Comparison of ENCODE assay signal across 10 cellular contexts in the genomic region with DNA sequence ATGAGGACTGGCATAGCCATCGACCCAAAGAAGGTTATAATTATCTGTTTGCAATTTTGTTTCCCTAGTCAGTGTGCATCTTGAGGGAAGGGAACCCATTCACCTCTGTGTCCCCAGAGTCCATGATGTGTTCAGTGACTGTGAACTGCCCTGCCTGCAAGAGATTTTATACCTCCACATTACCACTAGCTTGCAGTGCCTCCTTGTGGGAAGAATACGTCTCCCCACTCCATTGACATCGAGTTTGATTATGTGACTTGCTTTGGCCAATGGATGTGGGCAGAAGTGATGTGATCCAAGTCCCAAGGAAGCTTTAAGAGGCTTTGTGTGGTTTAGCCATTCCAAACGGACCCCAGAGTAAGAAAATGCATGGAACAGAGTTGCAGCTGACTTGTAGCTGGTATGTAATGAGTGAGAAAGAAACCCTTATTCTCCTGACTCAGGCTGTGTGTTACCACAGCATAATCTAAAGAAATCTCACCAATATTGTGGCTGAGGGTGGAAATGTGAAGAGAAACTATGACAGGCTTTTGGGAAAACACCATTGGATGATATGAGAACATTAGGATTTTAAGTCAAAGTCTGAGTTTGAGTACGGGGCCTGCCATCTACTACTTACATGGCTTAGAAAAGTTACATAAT. TPM values are rescaled to one million over a fixed set of nuclear protein-coding genes. Genes with fewer than 3 reads are reported as not detected.
DNase-seq lines count a peak whose midpoint lies in the region; ATAC-seq and TF ChIP-seq lines count a peak whose summit lies in the region.
"Had no signal": no experiment of that assay in that cellular context is flagged by ENCODE, and none has a peak within 500 bp of the region (broad histone marks: within the 10 kb centered on the region; RNA-seq: fewer than 3 reads in every experiment).

No MANE protein-coding gene starts in this region.

- H3F3A ChIP-seq in OCI-LY1 (ENCODE audit: insufficient read depth, low read length) = no peaks in the 10 kb centered on the region

- ATAC-seq in HG02588 (IDR thresholded peaks at IDR 0.05; ENCODE audit: unreplicated experiment) = no peak
- ATAC-seq in GM19395 (IDR thresholded peaks at IDR 0.05; ENCODE audit: unreplicated experiment) = no peak
- ATAC-seq: psoas muscle had no signal

- no peak overlapping the region for H3K4me3 ChIP-seq in OCI-LY1 (ENCODE audit: low read depth, low read length, poor library complexity, severe bottlenecking)
- H3K4me3 ChIP-seq: psoas muscle had no signal

- H3K27me3 ChIP-seq in OCI-LY1 (ENCODE audit: insufficient read depth, low read length) = no peaks in the 10 kb centered on the region

- no peaks in the 10 kb centered on the region for H3K36me3 ChIP-seq in OCI-LY1 (ENCODE audit: insufficient read depth, low read length)

- H3K9ac ChIP-seq in OCI-LY1 (ENCODE audit: low read length) = no peak overlapping the region

- H3K9me2 ChIP-seq in OCI-LY1 (ENCODE audit: low read depth, low read length) = no peaks in the 10 kb centered on the region

- no peaks in the 10 kb centered on the region for H4K20me1 ChIP-seq in OCI-LY1 (ENCODE audit: insufficient read depth, low read length)

- no peaks in the 10 kb centered on the region for H3K9me3 ChIP-seq in OCI-LY1 (ENCODE audit: low read length)
- H3K9me3 ChIP-seq: psoas muscle had no signal

- peak; percentile 19 for DNase-seq in A172 (ENCODE audit: low spot score)
- no peak for DNase-seq in GM10266 (ENCODE audit: extremely low spot score)
- DNase-seq in fibroblast of gingiva (ENCODE audit: low read depth) = peak; percentile 52
- DNase-seq in GM19238 (ENCODE audit: insufficient read length, low spot score) = no peak
- no peak for DNase-seq in stimulated activated CD8-positive, alpha-beta memory T cell treated with anti-CD3 and anti-CD28 coated beads, Interleukin-4, amount 100 ng/mL, for 48 hours
- DNase-seq: activated B cell treated with CpG ODN at 0.5 μM for 24 hours, psoas muscle had no signal

- peak; percentile 24 for TF ChIP-seq CTCF in GM10266 (IDR thresholded peaks at IDR 0.05; ENCODE audit: control insufficient read depth, insufficient read depth, low read depth, missing control alignments)
- peak; percentile 48 for TF ChIP-seq CTCF in OCI-LY1 (IDR thresholded peaks at IDR 0.05; ENCODE audit: low read length)

- H2AFZ ChIP-seq in OCI-LY1 (ENCODE audit: low read length) = no peak overlapping the region

- H3K27ac ChIP-seq in OCI-LY1 (ENCODE audit: low read depth, low read length, poor library complexity, severe bottlenecking) = no peak overlapping the region
- H3K27ac ChIP-seq: psoas muscle had no signal

- no peaks in the 10 kb centered on the region for H3K4me1 ChIP-seq in OCI-LY1 (ENCODE audit: insufficient read depth, low read length, severe bottlenecking)
- H3K4me1 ChIP-seq: psoas muscle had no signal

- no peaks in the 10 kb centered on the region for H3K79me2 ChIP-seq in OCI-LY1 (ENCODE audit: insufficient read depth, low read length)

- no peak overlapping the region for H3K4me2 ChIP-seq in OCI-LY1 (ENCODE audit: low read length)

RNA-seq across cellular contexts. Expression of a gene that starts 47.8 kb away (rescaled TPM):
- 41.5 and 63.0 TPM in 2 replicates for total RNA-seq in A172 (2014; rRNA removed; shearing (Covaris generic))

Comparison
In these comparisons a context has a peak if more than half of its experiments do, and no peak if none do; other contexts are left out.
1. DNase-seq: peak in A172 (single experiment) and fibroblast of gingiva (single experiment); none in GM10266 (single experiment), GM19238 (single experiment) and stimulated activated CD8-positive, alpha-beta memory T cell treated with anti-CD3 and anti-CD28 coated beads, Interleukin-4, amount 100 ng/mL, for 48 hours (single experiment).